Comparison of ENCODE assay signal across 23 cellular contexts in genomic region chr4:35175487-35175886, GRCh38.
"Had no signal": no experiment of that assay in that cellular context is flagged by ENCODE, and none has a peak within 500 bp of the region (broad histone marks: within the 10 kb centered on the region; RNA-seq: fewer than 3 reads in every experiment).

No MANE protein-coding gene starts in this region.

- ATAC-seq: left ventricle myocardium superior; lower lobe of right lung; natural killer cell; psoas muscle; stimulated activated memory B cell treated with anti-CD40 and anti-IgM and Interleukin-4, amounts not matched to agents 10 μg/mL and 1 μg/mL and 100 μg/mL, for 72 hours; stimulated activated naive CD8-positive, alpha-beta T cell treated with anti-CD3 and anti-CD28 coated beads, Interleukin-15, Interleukin-2, amounts not matched to agents 100 U/mL and 50 U/mL, for 24 hours had no signal

- H3K9me3 ChIP-seq: esophagus squamous epithelium, lower lobe of right lung, ovary, psoas muscle, sigmoid colon, testis, tibial artery had no signal

- DNase-seq: dermis blood vessel endothelial cell; effector memory CD4-positive, alpha-beta T cell; erythroblast; esophagus squamous epithelium; hypothalamus; immature natural killer cell; islet precursor cell; left ventricle myocardium superior; lower lobe of right lung; natural killer cell; occipital lobe; ovary; posterior cingulate gyrus; psoas muscle; sigmoid colon; stimulated activated CD4-positive, alpha-beta T cell treated with anti-CD3 and anti-CD28 coated beads, Interleukin-2, amount 100 ng/mL, for 24 hours; stimulated activated CD4-positive, alpha-beta T cell treated with anti-CD3 and anti-CD28 coated beads, Interleukin-4, amount 100 ng/mL, for 4 hours; stimulated activated naive CD8-positive, alpha-beta T cell treated with anti-CD3 and anti-CD28 coated beads, Interleukin-15, Interleukin-2, amounts not matched to agents 100 U/mL and 50 U/mL, for 24 hours; substantia nigra; testis; tibial artery had no signal

- H3K4me3 ChIP-seq: coronary artery, esophagus squamous epithelium, lower lobe of right lung, ovary, psoas muscle, sigmoid colon, testis, tibial artery had no signal

- H3K36me3 ChIP-seq: esophagus squamous epithelium, lower lobe of right lung, ovary, sigmoid colon, tibial artery had no signal

- H3K4me1 ChIP-seq: esophagus squamous epithelium, lower lobe of right lung, psoas muscle, sigmoid colon, testis, tibial artery had no signal

- H3K27me3 ChIP-seq: esophagus squamous epithelium, ovary, sigmoid colon, testis, tibial artery had no signal

- H3K27ac ChIP-seq: coronary artery, esophagus squamous epithelium, lower lobe of right lung, ovary, psoas muscle, sigmoid colon, testis, tibial artery had no signal
